In genomic region chr15:52523192-52523591, GRCh38 we compare ENCODE assay signal across 12 cellular contexts. TPM values are rescaled to one million over a fixed set of nuclear protein-coding genes. Genes with fewer than 3 reads are reported as not detected.
A peak's percentile ranks its signal among the peaks of the same experiment; 100 is the strongest.
DNase-seq lines count a peak whose midpoint lies in the region; FAIRE-seq and TF ChIP-seq lines count a peak whose summit lies in the region.
"Had no signal": no experiment of that assay in that cellular context is flagged by ENCODE, and none has a peak within 500 bp of the region (broad histone marks: within the 10 kb centered on the region; RNA-seq: fewer than 3 reads in every experiment).

No MANE protein-coding gene starts in this region.

- no peak overlapping the region for H2BK120ac ChIP-seq in H9 (ENCODE audit: low read depth, low read length, poor library complexity, severe bottlenecking)

- no peak overlapping the region for H3K14ac ChIP-seq in H9 (ENCODE audit: insufficient read depth, low read length)

- H3K56ac ChIP-seq in H9 (ENCODE audit: insufficient read length, low read depth, low read length): no peak overlapping the region

- H2AK5ac ChIP-seq in H9 (ENCODE audit: insufficient read length, low read length): no peak overlapping the region

- no peaks in the 10 kb centered on the region for H3K27me3 ChIP-seq in CD8-positive, alpha-beta memory T cell (ENCODE audit: insufficient read depth, low read length, poor library complexity, severe bottlenecking)
- H3K27me3 ChIP-seq in esophagus squamous epithelium: no peaks in the 10 kb centered on the region
- H3K27me3 ChIP-seq in H7 (ENCODE audit: control insufficient read depth, insufficient read depth, low read length): peaks cover 9% of the 10 kb centered on the region
- no peaks in the 10 kb centered on the region; the same call in 1 of the 2 replicates for H3K27me3 ChIP-seq in H9 (ENCODE audit: insufficient read depth, low read length)
- H3K27me3 ChIP-seq: ascending aorta had no signal

- CTCF ChIA-PET in CD8-positive, alpha-beta memory T cell (lab: Charles Lee): interaction anchor here (0.6 to 1.4 kb wide), 2 partner anchors 43 to 79 kb away, joined by 3 read pairs; no protein-coding TSS in a partner anchor

- peaks cover 5% of the 10 kb centered on the region for H3K79me1 ChIP-seq in H9 (ENCODE audit: insufficient read depth, low read depth, low read length, poor library complexity, severe bottlenecking)

- no peak for FAIRE-seq in HTR-8/SVneo (lab: Jason Lieb, UNC)

- H3K27me3 Mint-ChIP-seq in CD8-positive, alpha-beta memory T cell: no peaks in the 10 kb centered on the region
- H3K27me3 Mint-ChIP-seq in H9 (ENCODE audit: low read depth): peaks cover 19% of the 10 kb centered on the region
- H3K27me3 Mint-ChIP-seq: activated CD8-positive, alpha-beta memory T cell treated with anti-CD3 and anti-CD28 coated beads, Interleukin-2, amount 10 ng/mL, durations not matched to agents 7 days and 5 days had no signal

- H4K5ac ChIP-seq in H9 (ENCODE audit: insufficient read length, low read depth, low read length): no peak overlapping the region

- H3K9me3 ChIP-seq in CD8-positive, alpha-beta memory T cell (ENCODE audit: low read length): no peaks in the 10 kb centered on the region
- H3K9me3 ChIP-seq in esophagus squamous epithelium (no peaks in the 10 kb centered on the region), H9 (ENCODE audit: control insufficient read depth, low read depth, low read length) (no peaks in the 10 kb centered on the region)
- H3K9me3 ChIP-seq: ascending aorta had no signal

- no peak overlapping the region for H3K4ac ChIP-seq in H9 (ENCODE audit: low read depth, low read length)

- H3K9ac ChIP-seq in H9 (ENCODE audit: extremely low read depth, insufficient read length, low read length): no peak overlapping the region

- H3K4me1 Mint-ChIP-seq in CD8-positive, alpha-beta memory T cell: peaks cover 48 to 86% (median 80%) of the 10 kb centered on the region in 3 donors
- peaks cover 20% of the 10 kb centered on the region in 2 experiments for H3K4me1 Mint-ChIP-seq in H9

- H3K27ac Mint-ChIP-seq in CD8-positive, alpha-beta memory T cell: peak overlapping the region in 6 of 8 donors; percentile 7 to 70 (median 28)
- no peak overlapping the region; a peak in 1 of 7 replicates for H3K27ac Mint-ChIP-seq in H9
- H3K27ac Mint-ChIP-seq: activated CD8-positive, alpha-beta memory T cell treated with anti-CD3 and anti-CD28 coated beads, Interleukin-2, amount 10 ng/mL, durations not matched to agents 7 days and 5 days had no signal

- no peak for TF ChIP-seq POLR2A in esophagus squamous epithelium (IDR thresholded peaks at IDR 0.05)

- no peak overlapping the region for H3T11ph ChIP-seq in H9 (ENCODE audit: low read length)

- intact Hi-C loops in esophagus squamous epithelium (cut with DNase I): no loop called here

- H4K8ac ChIP-seq in H9 (replicated peaks; ENCODE audit: insufficient read length, low read depth, low read length): no peak overlapping the region

- H3K27ac ChIP-seq in CD8-positive, alpha-beta memory T cell (ENCODE audit: low read depth, low read length): no peak overlapping the region
- H3K27ac ChIP-seq in esophagus squamous epithelium: peak overlapping the region in 3 of 4 donors; percentile 18 to 33 (median 31)
- no peak overlapping the region for H3K27ac ChIP-seq in H9 (ENCODE audit: insufficient read length, low read depth, low read length)
- H3K27ac ChIP-seq: ascending aorta had no signal

- H3K23ac ChIP-seq in H9 (ENCODE audit: insufficient read length, low read depth, low read length): no peak overlapping the region

- POLR2A ChIA-PET in CD8-positive, alpha-beta memory T cell (lab: Charles Lee): no interaction called here

- peaks cover 4% of the 10 kb centered on the region for H3K23me2 ChIP-seq in H9 (ENCODE audit: insufficient read length, low read depth, low read length, poor library complexity, severe bottlenecking)

- no peak overlapping the region for H3K4me2 ChIP-seq in H9 (ENCODE audit: insufficient read depth, insufficient read length, low read length)

- DNase-seq in CD8-positive, alpha-beta memory T cell: no peak
- DNase-seq in RPMI7951 (ENCODE audit: low read depth): peak; percentile 67
- no peak for DNase-seq in esophagus squamous epithelium (lab: John Stamatoyannopoulos, UW)
- peak; percentile 22 for DNase-seq in pulmonary artery endothelial cell (ENCODE audit: low read depth, low spot score)
- DNase-seq in H7: no peak
- DNase-seq in effector CD8-positive, alpha-beta T cell (lab: John Stamatoyannopoulos, UW): no peak
- no peak for DNase-seq in H9
- no peak for DNase-seq in HTR-8/SVneo (ENCODE audit: insufficient read length, low spot score)
- DNase-seq: activated CD8-positive, alpha-beta memory T cell treated with anti-CD3 and anti-CD28 coated beads, Interleukin-2, amount 10 ng/mL, durations not matched to agents 7 days and 5 days; NCI-H1694 treated with DMSO at 0.1 percent for 48 hours; T1000 had no signal

- no peak overlapping the region for H3K4me3 Mint-ChIP-seq in CD8-positive, alpha-beta memory T cell
- H3K4me3 Mint-ChIP-seq in H9: no peak overlapping the region
- H3K4me3 Mint-ChIP-seq: activated CD8-positive, alpha-beta memory T cell treated with anti-CD3 and anti-CD28 coated beads, Interleukin-2, amount 10 ng/mL, durations not matched to agents 7 days and 5 days had no signal

- no peak overlapping the region for H2BK20ac ChIP-seq in H9 (ENCODE audit: low read depth, low read length, poor library complexity, severe bottlenecking)

- TF ChIP-seq CTCF in esophagus squamous epithelium (IDR thresholded peaks at IDR 0.05) (no peak), H9 (conservative IDR thresholded peaks at IDR 0.05) (no peak)

- peaks cover 0 to 4% (median 3%) of the 10 kb centered on the region in 3 donors for H3K36me3 Mint-ChIP-seq in CD8-positive, alpha-beta memory T cell
- no peaks in the 10 kb centered on the region for H3K36me3 Mint-ChIP-seq in H9 (ENCODE audit: insufficient read depth in 1 of 3, low read depth in 3 of 3)

- H3K18ac ChIP-seq in H9 (ENCODE audit: insufficient read length, low read depth, low read length): no peak overlapping the region

- no peak overlapping the region for H2BK15ac ChIP-seq in H9 (ENCODE audit: low read depth, low read length)

- peaks cover 8% of the 10 kb centered on the region for H3K4me1 ChIP-seq in CD8-positive, alpha-beta memory T cell (ENCODE audit: insufficient read depth, low read length)
- peaks cover 4 to 43% (median 27%) of the 10 kb centered on the region in 3 donors for H3K4me1 ChIP-seq in esophagus squamous epithelium
- H3K4me1 ChIP-seq in H9 (ENCODE audit: insufficient read depth, low read length): no peaks in the 10 kb centered on the region
- H3K4me1 ChIP-seq: ascending aorta had no signal

- no peaks in the 10 kb centered on the region for H4K20me1 ChIP-seq in H9 (ENCODE audit: control insufficient read depth, insufficient read depth, insufficient read length)

- peaks cover 3% of the 10 kb centered on the region; the same call in 1 of the 2 replicates for H3K79me2 ChIP-seq in H9 (ENCODE audit: insufficient read depth, low read length)

- 26 to 36% methylated on average over 3 of the region's 3 CpGs for WGBS in esophagus squamous epithelium, 2 donors
- WGBS in H9 (ENCODE audit: extremely low coverage, insufficient read length, low lambda C conversion rate): no CpG with 5 or more reads among the region's 3 CpGs

- H2BK5ac ChIP-seq in H9 (ENCODE audit: insufficient read length, low read length): no peak overlapping the region

- H3K4me3 ChIP-seq in CD8-positive, alpha-beta memory T cell (ENCODE audit: low read length): no peak overlapping the region
- H3K4me3 ChIP-seq in esophagus squamous epithelium (no peak overlapping the region), H7 (ENCODE audit: insufficient read depth, low read depth, low read length) (no peak overlapping the region)
- H3K4me3 ChIP-seq: ascending aorta had no signal

- no peaks in the 10 kb centered on the region for H3K9me3 Mint-ChIP-seq in CD8-positive, alpha-beta memory T cell
- no peaks in the 10 kb centered on the region for H3K9me3 Mint-ChIP-seq in H9

- H4K91ac ChIP-seq in H9 (ENCODE audit: insufficient read length, low read depth, low read length): no peak overlapping the region

- H3K36me3 ChIP-seq in CD8-positive, alpha-beta memory T cell (ENCODE audit: insufficient read depth, low read length): no peaks in the 10 kb centered on the region
- H3K36me3 ChIP-seq in esophagus squamous epithelium: no peaks in the 10 kb centered on the region
- no peaks in the 10 kb centered on the region for H3K36me3 ChIP-seq in H7 (replicated peaks; ENCODE audit: control insufficient read depth, insufficient read depth, low read length)
- H3K36me3 ChIP-seq: ascending aorta had no signal

- H2AFZ ChIP-seq in H9 (ENCODE audit: low read length): no peak overlapping the region

- no peak overlapping the region for H2BK12ac ChIP-seq in H9 (ENCODE audit: insufficient read length, low read depth, low read length)

RNA-seq across cellular contexts. Expression of gene MYO5A, which starts 5.5 kb away (rescaled TPM):
- 10 to 100 TPM; 31.0 to 37.3 TPM for total RNA-seq in CD8-positive, alpha-beta memory T cell
- polyA plus RNA-seq in CD8-positive, alpha-beta memory T cell: 15.8 TPM
- 49.1 and 54.3 TPM in 2 replicates for total RNA-seq in RPMI7951 (2014; rRNA removed; shearing (Covaris generic))
- total RNA-seq in esophagus squamous epithelium (10 to 100 TPM; 11.3 to 24.6 (median 22.3) TPM), pulmonary artery endothelial cell (155 and 183 TPM in 2 replicates), H9 (2021) (21.8 and 22.0 TPM in 2 replicates)
- total RNA-seq in H7 (2014; rRNA removed; shearing (Covaris generic)): 9.7 and 13.4 TPM in 2 replicates

RNA-seq across cellular contexts. Expression of gene ARPP19, which starts 45.6 kb away (rescaled TPM):
- total RNA-seq in CD8-positive, alpha-beta memory T cell: 100 to 1,000 TPM; 226 to 270 TPM
- 55.3 TPM for polyA plus RNA-seq in CD8-positive, alpha-beta memory T cell
- 153 and 177 TPM in 2 replicates for total RNA-seq in RPMI7951 (2014; rRNA removed; shearing (Covaris generic))
- total RNA-seq in esophagus squamous epithelium: 100 to 1,000 TPM in 3 of 4 donors, 10 to 100 TPM in 1; 44.1 to 114 (median 105) TPM
- total RNA-seq in pulmonary artery endothelial cell: 165 and 170 TPM in 2 replicates
- total RNA-seq in H7 (2014; rRNA removed; shearing (Covaris generic)): 108 and 124 TPM in 2 replicates
- total RNA-seq in H9 (2021): 229 and 247 TPM in 2 replicates

Comparison
In these comparisons a context has a peak if more than half of its experiments do, and no peak if none do; other contexts are left out.
1. DNase-seq: peak in RPMI7951 (single experiment) and pulmonary artery endothelial cell (single experiment); none in CD8-positive, alpha-beta memory T cell (0 of 5), esophagus squamous epithelium (single experiment), H7 (single experiment), effector CD8-positive, alpha-beta T cell (single experiment), H9 (single experiment) and HTR-8/SVneo (single experiment).
2. H3K27ac ChIP-seq: peak in esophagus squamous epithelium (3 of 4); none in CD8-positive, alpha-beta memory T cell (single experiment) and H9 (single experiment).
3. H3K27ac Mint-ChIP-seq: peak in CD8-positive, alpha-beta memory T cell (6 of 8); none in H9 (0 of 3).